In the genomic region with DNA sequence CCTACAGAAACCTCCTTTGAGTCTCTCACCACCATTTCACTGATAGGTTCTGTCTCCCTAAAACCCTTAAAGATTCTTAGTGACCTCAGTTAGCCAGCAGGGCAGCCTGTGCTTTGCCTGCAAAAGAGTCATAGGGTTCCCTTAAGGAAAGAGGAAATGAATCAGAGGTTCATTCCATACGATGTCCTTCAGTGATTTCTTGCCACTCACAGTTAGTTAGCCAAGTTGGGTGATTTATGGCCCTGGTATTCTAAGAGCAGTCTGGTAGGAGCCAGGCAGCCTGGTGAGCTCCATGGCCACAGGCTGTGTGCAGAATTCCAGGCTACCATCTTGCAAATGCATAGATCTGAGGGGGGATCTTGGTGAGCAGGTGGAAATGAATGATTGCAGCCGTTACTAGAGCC, we compare ENCODE assay signal across 13 cellular contexts. TPM values are rescaled to one million over a fixed set of nuclear protein-coding genes. Genes with fewer than 3 reads are reported as not detected.
DNase-seq lines count a peak whose midpoint lies in the region; ATAC-seq, FAIRE-seq and TF ChIP-seq lines count a peak whose summit lies in the region.
"Had no signal": no experiment of that assay in that cellular context is flagged by ENCODE, and none has a peak within 500 bp of the region (broad histone marks: within the 10 kb centered on the region; RNA-seq: fewer than 3 reads in every experiment).

No MANE protein-coding gene starts in this region.

- peaks cover 56% of the 10 kb centered on the region for H3K4me1 ChIP-seq in skeletal muscle satellite cell (ENCODE audit: control insufficient read depth, insufficient read depth, low read length)
- H3K4me1 ChIP-seq in tibial artery: peaks cover 0 to 27% (median 0%) of the 10 kb centered on the region in 4 donors
- H3K4me1 ChIP-seq: parathyroid adenoma had no signal

- DNase-seq in H54 (ENCODE audit: insufficient read length, low spot score): peak; percentile 59
- peak; percentile 95 for DNase-seq in fibroblast of peridontal ligament (ENCODE audit: extremely low read depth)
- DNase-seq in anterior cingulate cortex (lab: John Stamatoyannopoulos, UW): no peak
- no peak for DNase-seq in NCI-H187 treated with DMSO at 0.1 percent for 48 hours (lab: John Stamatoyannopoulos, UW)
- DNase-seq in tibial artery: no peak
- DNase-seq: activated naive CD8-positive, alpha-beta T cell treated with anti-CD3 and anti-CD28 coated beads for 36 hours; GDM1; left cardiac atrium; NCI-H524 had no signal

- H3K9ac ChIP-seq in skeletal muscle satellite cell (ENCODE audit: low read depth, low read length): peak overlapping the region; percentile 64
- H3K9ac ChIP-seq: parathyroid adenoma had no signal

- H3K27me3 ChIP-seq in skeletal muscle satellite cell (ENCODE audit: control insufficient read depth, insufficient read depth, low read length) (no peaks in the 10 kb centered on the region), tibial artery (no peaks in the 10 kb centered on the region)

- peak; percentile 67 for ATAC-seq in SK-N-SH treated with all-trans-retinoic acid at 6 μM for 48 hours
- ATAC-seq: left cardiac atrium had no signal

- no peak for TF ChIP-seq POLR2A in H54 (IDR thresholded peaks at IDR 0.05; ENCODE audit: low read depth, low read length)

- FAIRE-seq in H54 (lab: Jason Lieb, UNC): peak; percentile 57
- FAIRE-seq: H1 had no signal

- H3K4me3 ChIP-seq in skeletal muscle satellite cell (ENCODE audit: low read length) (peak overlapping the region; percentile 6), tibial artery (no peak overlapping the region)

- peak overlapping the region; percentile 24 for H3K4me2 ChIP-seq in skeletal muscle satellite cell (ENCODE audit: low read length)

- no peaks in the 10 kb centered on the region for H3K36me3 ChIP-seq in skeletal muscle satellite cell (ENCODE audit: insufficient read depth, low read length)
- no peaks in the 10 kb centered on the region for H3K36me3 ChIP-seq in tibial artery

- intact Hi-C loops in tibial artery (cut with DNase I; ENCODE audit: low total_unique reads): no loop called here

- H3K9me3 ChIP-seq in skeletal muscle satellite cell (replicated peaks; ENCODE audit: low read length): no peaks in the 10 kb centered on the region
- no peaks in the 10 kb centered on the region for H3K9me3 ChIP-seq in tibial artery

- TF ChIP-seq CTCF in tibial artery (IDR thresholded peaks at IDR 0.05): no peak

- H3K27ac ChIP-seq in tibial artery: no peak overlapping the region
- H3K27ac ChIP-seq: parathyroid adenoma had no signal

TF ChIP-seq in SK-N-SH treated with all-trans-retinoic acid at 6 μM for 48 hours, 23 proteins besides CTCF, POLR2A, EP300 and RAD21:
- TF ChIP-seq TSHZ2 (CRISPR knock-in tag; IDR thresholded peaks at IDR 0.05) (no peak), CSDC2 (CRISPR knock-in tag; IDR thresholded peaks at IDR 0.05) (no peak), ZFP30 (CRISPR knock-in tag; IDR thresholded peaks at IDR 0.05) (no peak), ZNF70 (CRISPR knock-in tag; IDR thresholded peaks at IDR 0.05) (no peak), ISL1 (CRISPR knock-in tag; IDR thresholded peaks at IDR 0.05) (peak; percentile 61), RARB (CRISPR knock-in tag; IDR thresholded peaks at IDR 0.05) (no peak), GLIS3 (CRISPR knock-in tag; IDR thresholded peaks at IDR 0.05) (no peak), ZFP3 (CRISPR knock-in tag; IDR thresholded peaks at IDR 0.05) (no peak), OSR1 (CRISPR knock-in tag; IDR thresholded peaks at IDR 0.05) (peak; percentile 57; the same call in 1 of the 2 replicates), ZC3H10 (CRISPR knock-in tag; IDR thresholded peaks at IDR 0.05) (0 out of 2 replicates have a peak, but pooled peaks have one; percentile 48), ZNF565 (CRISPR knock-in tag; conservative IDR thresholded peaks at IDR 0.05; ENCODE audit: low read depth) (no peak), BACH2 (CRISPR knock-in tag; IDR thresholded peaks at IDR 0.05; ENCODE audit: borderline replicate concordance) (no peak), ZNF8 (CRISPR knock-in tag; IDR thresholded peaks at IDR 0.05) (peak; percentile 34; the same call in 1 of the 2 replicates), ESRRG (CRISPR knock-in tag; IDR thresholded peaks at IDR 0.05) (no peak)
- TF ChIP-seq, protein P1, sequence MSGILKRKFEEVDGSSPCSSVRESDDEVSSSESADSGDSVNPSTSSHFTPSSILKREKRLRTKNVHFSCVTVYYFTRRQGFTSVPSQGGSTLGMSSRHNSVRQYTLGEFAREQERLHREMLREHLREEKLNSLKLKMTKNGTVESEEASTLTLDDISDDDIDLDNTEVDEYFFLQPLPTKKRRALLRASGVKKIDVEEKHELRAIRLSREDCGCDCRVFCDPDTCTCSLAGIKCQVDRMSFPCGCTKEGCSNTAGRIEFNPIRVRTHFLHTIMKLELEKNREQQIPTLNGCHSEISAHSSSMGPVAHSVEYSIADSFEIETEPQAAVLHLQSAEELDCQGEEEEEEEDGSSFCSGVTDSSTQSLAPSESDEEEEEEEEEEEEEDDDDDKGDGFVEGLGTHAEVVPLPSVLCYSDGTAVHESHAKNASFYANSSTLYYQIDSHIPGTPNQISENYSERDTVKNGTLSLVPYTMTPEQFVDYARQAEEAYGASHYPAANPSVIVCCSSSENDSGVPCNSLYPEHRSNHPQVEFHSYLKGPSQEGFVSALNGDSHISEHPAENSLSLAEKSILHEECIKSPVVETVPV (CRISPR knock-in tag; IDR thresholded peaks at IDR 0.05): no peak
- TF ChIP-seq, protein P2, sequence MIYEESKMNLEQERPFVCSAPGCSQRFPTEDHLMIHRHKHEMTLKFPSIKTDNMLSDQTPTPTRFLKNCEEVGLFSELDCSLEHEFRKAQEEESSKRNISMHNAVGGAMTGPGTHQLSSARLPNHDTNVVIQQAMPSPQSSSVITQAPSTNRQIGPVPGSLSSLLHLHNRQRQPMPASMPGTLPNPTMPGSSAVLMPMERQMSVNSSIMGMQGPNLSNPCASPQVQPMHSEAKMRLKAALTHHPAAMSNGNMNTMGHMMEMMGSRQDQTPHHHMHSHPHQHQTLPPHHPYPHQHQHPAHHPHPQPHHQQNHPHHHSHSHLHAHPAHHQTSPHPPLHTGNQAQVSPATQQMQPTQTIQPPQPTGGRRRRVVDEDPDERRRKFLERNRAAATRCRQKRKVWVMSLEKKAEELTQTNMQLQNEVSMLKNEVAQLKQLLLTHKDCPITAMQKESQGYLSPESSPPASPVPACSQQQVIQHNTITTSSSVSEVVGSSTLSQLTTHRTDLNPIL (CRISPR knock-in tag; IDR thresholded peaks at IDR 0.05; ENCODE audit: low read depth): no peak

RNA-seq across cellular contexts. Expression of gene CCBE1, which starts 18.7 kb away (rescaled TPM):
- total RNA-seq in skeletal muscle satellite cell (2012; rRNA removed): 56.1 and 56.5 TPM in 2 replicates
- total RNA-seq: activated naive CD8-positive, alpha-beta T cell treated with anti-CD3 and anti-CD28 coated beads for 36 hours had no signal

Comparison
In these comparisons a context has a peak if more than half of its experiments do, and no peak if none do; other contexts are left out.
1. DNase-seq: peak in H54 (single experiment) and fibroblast of peridontal ligament (single experiment); none in anterior cingulate cortex (0 of 58), NCI-H187 treated with DMSO at 0.1 percent for 48 hours (single experiment) and tibial artery (0 of 2).